In the genomic region with DNA sequence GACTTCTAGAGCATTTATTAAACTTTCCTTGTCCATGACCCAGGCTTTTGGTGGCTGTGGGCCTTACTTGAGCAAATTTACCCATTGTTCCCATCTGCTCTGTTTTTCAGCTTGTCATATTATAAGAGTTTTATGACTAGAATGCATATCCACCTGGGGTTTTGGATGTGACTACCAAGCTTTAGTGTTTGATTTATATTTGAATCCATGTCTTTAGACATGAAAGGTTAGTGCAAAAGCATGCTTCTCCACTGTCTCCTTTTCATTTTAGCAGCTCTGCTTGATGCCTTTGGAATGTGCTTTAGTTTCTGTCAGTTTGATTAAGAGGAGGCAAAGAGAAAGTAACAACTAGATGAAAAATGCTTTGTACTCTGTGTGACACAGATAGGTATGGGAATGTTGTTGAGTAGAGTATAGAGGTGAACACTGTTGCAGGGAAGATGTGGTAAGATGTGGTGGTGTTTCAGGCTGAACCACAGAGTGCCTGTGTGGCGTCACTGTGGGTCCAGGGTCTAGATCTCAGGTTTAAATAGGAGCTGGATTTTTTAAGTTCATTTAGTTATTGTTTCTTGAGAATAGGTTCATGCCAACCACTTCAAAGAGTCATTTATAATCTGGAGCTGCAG, we compare ENCODE assay signal across 18 cellular contexts. TPM values are rescaled to one million over a fixed set of nuclear protein-coding genes. Genes with fewer than 3 reads are reported as not detected.
DNase-seq lines count a peak whose midpoint lies in the region; ATAC-seq, FAIRE-seq and TF ChIP-seq lines count a peak whose summit lies in the region.
"Had no signal": no experiment of that assay in that cellular context is flagged by ENCODE, and none has a peak within 500 bp of the region (broad histone marks: within the 10 kb centered on the region; RNA-seq: fewer than 3 reads in every experiment).

No MANE protein-coding gene starts in this region.

- peak in 1 of 7 experiments; percentile 10 for DNase-seq in CD8-positive, alpha-beta T cell
- DNase-seq in GM12892 (ENCODE audit: insufficient read length) (no peak), immature natural killer cell (peak in 1 of 3 donors; percentile 7), NCI-H2029 treated with DMSO at 0.1 percent for 48 hours (lab: John Stamatoyannopoulos, UW) (no peak), sciatic nerve (ENCODE audit: low spot score) (no peak)
- peak; percentile 37 for DNase-seq in T-helper 2 cell treated with Interferon-gamma antibody and Interleukin-4, amounts not matched to agents 5 μg/mL and 100 μg/mL, for 36 hours (ENCODE audit: low spot score)
- DNase-seq: amygdala; cortex of kidney; DMS79; head of caudate nucleus; MV-4-11; NK-92 treated with Interleukin-12 subunit alpha and Interleukin-12 subunit beta, amount 100 ng/mL, for 24 hours; T1000; transverse colon had no signal

- ATAC-seq in CD8-positive, alpha-beta T cell: peak; percentile 62
- ATAC-seq in sciatic nerve (no peak), HG03571 (IDR thresholded peaks at IDR 0.05; ENCODE audit: unreplicated experiment) (no peak), GM21515 (IDR thresholded peaks at IDR 0.05; ENCODE audit: unreplicated experiment) (no peak)
- ATAC-seq: Right ventricle myocardium inferior had no signal

- H3K4me3 Mint-ChIP-seq in CD8-positive, alpha-beta T cell: no peak overlapping the region
- peak overlapping the region; percentile 2 for H3K4me3 Mint-ChIP-seq in T-helper 2 cell treated with Interferon-gamma antibody and Interleukin-4, amounts not matched to agents 5 μg/mL and 100 μg/mL, for 36 hours
- H3K4me3 Mint-ChIP-seq in immature natural killer cell: peak overlapping the region in 4 of 5 donors; percentile 0 to 39 (median 18)

- TF ChIP-seq POLR2A in GM12892 (IDR thresholded peaks at IDR 0.05; ENCODE audit: low read depth, low read length): no peak

- H3K4me1 ChIP-seq in CD8-positive, alpha-beta T cell (ENCODE audit: insufficient read depth, low read length): peaks cover 17% of the 10 kb centered on the region

- no peak overlapping the region for H3K27ac Mint-ChIP-seq in CD8-positive, alpha-beta T cell
- H3K27ac Mint-ChIP-seq in T-helper 2 cell treated with Interferon-gamma antibody and Interleukin-4, amounts not matched to agents 5 μg/mL and 100 μg/mL, for 36 hours: peak overlapping the region; percentile 1
- peak overlapping the region in 5 of 6 donors; percentile 3 to 82 (median 26) for H3K27ac Mint-ChIP-seq in immature natural killer cell

- H3K27me3 ChIP-seq in CD8-positive, alpha-beta T cell (ENCODE audit: insufficient read depth, low read length): no peaks in the 10 kb centered on the region
- H3K27me3 ChIP-seq: transverse colon had no signal

- POLR2A ChIA-PET in CD8-positive, alpha-beta T cell (lab: Charles Lee): no interaction called here

- no peaks in the 10 kb centered on the region for H3K36me3 ChIP-seq in CD8-positive, alpha-beta T cell (ENCODE audit: insufficient read depth, low read length)

- H3K4me1 Mint-ChIP-seq in CD8-positive, alpha-beta T cell (ENCODE audit: low read depth): peaks cover 63% of the 10 kb centered on the region
- H3K4me1 Mint-ChIP-seq in T-helper 2 cell treated with Interferon-gamma antibody and Interleukin-4, amounts not matched to agents 5 μg/mL and 100 μg/mL, for 36 hours (ENCODE audit: low read depth): peaks cover 28% of the 10 kb centered on the region
- peaks cover 34 to 85% of the 10 kb centered on the region in 2 donors for H3K4me1 Mint-ChIP-seq in immature natural killer cell

- CTCF ChIA-PET in CD8-positive, alpha-beta T cell (lab: Charles Lee): no interaction called here

- H3K4me3 ChIP-seq in CD8-positive, alpha-beta T cell (ENCODE audit: low read depth, low read length): no peak overlapping the region
- H3K4me3 ChIP-seq: transverse colon had no signal

- intact Hi-C loops in CD8-positive, alpha-beta T cell (cut with DNase I, micrococcal nuclease): loop anchor here in 1 of 2 experiments (5.0 kb wide), 1 partner anchor 33 kb away; no protein-coding TSS in a partner anchor
- intact Hi-C loops in sciatic nerve (cut with DNase I): no loop called here

- FAIRE-seq in GM12892 (lab: Jason Lieb, UNC): peak; percentile 17
- FAIRE-seq: keratinocyte had no signal

- no peak overlapping the region for H3K27ac ChIP-seq in CD8-positive, alpha-beta T cell (ENCODE audit: low read depth, low read length)
- H3K27ac ChIP-seq: transverse colon had no signal

- no peak for TF ChIP-seq CTCF in CD8-positive, alpha-beta T cell (IDR thresholded peaks at IDR 0.05)

- H3K9me3 Mint-ChIP-seq in CD8-positive, alpha-beta T cell: no peaks in the 10 kb centered on the region
- no peaks in the 10 kb centered on the region for H3K9me3 Mint-ChIP-seq in T-helper 2 cell treated with Interferon-gamma antibody and Interleukin-4, amounts not matched to agents 5 μg/mL and 100 μg/mL, for 36 hours
- H3K9me3 Mint-ChIP-seq in immature natural killer cell: no peaks in the 10 kb centered on the region

- peaks cover 49% of the 10 kb centered on the region for H3K36me3 Mint-ChIP-seq in CD8-positive, alpha-beta T cell
- H3K36me3 Mint-ChIP-seq in T-helper 2 cell treated with Interferon-gamma antibody and Interleukin-4, amounts not matched to agents 5 μg/mL and 100 μg/mL, for 36 hours (ENCODE audit: low read depth): peaks cover 23% of the 10 kb centered on the region
- peaks cover 7 to 10% (median 8%) of the 10 kb centered on the region in 3 donors for H3K36me3 Mint-ChIP-seq in immature natural killer cell

- H3K9me3 ChIP-seq in CD8-positive, alpha-beta T cell (ENCODE audit: low read length): no peaks in the 10 kb centered on the region
- H3K9me3 ChIP-seq: transverse colon had no signal

- no peaks in the 10 kb centered on the region for H3K27me3 Mint-ChIP-seq in CD8-positive, alpha-beta T cell (ENCODE audit: low read depth)
- no peaks in the 10 kb centered on the region for H3K27me3 Mint-ChIP-seq in T-helper 2 cell treated with Interferon-gamma antibody and Interleukin-4, amounts not matched to agents 5 μg/mL and 100 μg/mL, for 36 hours (ENCODE audit: low read depth)
- H3K27me3 Mint-ChIP-seq in immature natural killer cell (ENCODE audit: low read depth in 3 of 3): no peaks in the 10 kb centered on the region

RNA-seq across cellular contexts. Expression of a gene that starts 19.7 kb away (rescaled TPM):
- 10 to 100 TPM; 33.5 to 34.7 TPM for total RNA-seq in CD8-positive, alpha-beta T cell
- 33.7 TPM for polyA plus RNA-seq in GM12892 (2012; ENCODE audit: missing spikeins)
- polyA plus RNA-seq in immature natural killer cell: 10 to 100 TPM; 23.4 to 47.0 (median 28.1) TPM
- 74.8 TPM for total RNA-seq in sciatic nerve
